Comparison of ENCODE assay signal across 8 cellular contexts in the genomic region with DNA sequence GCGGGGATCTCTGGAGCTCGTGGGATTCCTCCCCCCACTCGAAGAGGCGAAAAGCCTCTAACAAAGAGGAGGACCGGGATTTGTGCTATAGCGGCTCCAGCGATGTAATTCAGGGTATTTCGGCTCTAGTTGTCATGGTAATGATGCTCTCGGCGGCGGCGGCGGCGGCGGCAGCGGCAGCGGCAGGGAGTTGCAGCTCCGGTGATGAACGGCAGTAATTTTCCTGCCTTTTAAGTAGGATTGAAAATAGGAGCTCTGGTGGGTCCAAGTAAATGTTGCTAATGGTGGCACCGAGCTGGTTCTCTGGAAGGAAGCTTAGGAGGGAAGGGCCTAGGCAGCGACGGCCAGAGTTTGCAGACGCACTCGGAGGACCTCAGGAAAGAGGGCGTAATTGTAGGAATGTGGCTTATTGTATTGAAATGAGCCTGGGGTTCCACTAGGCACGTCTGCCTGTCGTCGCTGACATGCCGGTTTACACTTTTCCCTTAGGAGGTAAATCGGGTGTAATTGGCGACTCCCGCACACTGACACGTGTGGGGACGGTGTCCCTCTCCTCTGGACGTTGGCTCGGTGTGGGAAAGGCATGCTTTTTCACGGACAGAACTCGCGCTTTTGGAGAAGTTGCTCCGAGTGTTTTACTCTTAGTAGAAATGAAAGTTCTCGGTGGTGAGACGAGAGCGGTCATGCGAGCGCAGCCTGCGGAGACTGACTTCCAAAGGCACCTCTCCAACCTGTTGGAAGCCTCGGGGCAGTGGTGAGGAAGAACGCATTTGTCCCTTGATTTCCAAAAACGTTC. TPM values are rescaled to one million over a fixed set of nuclear protein-coding genes. Genes with fewer than 3 reads are reported as not detected.
DNase-seq lines count a peak whose midpoint lies in the region; ATAC-seq and TF ChIP-seq lines count a peak whose summit lies in the region.

No MANE protein-coding gene starts in this region.

- TF ChIP-seq RAD21 in liver (IDR thresholded peaks at IDR 0.05) = no peak

- TF ChIP-seq CTCF in choroid plexus epithelial cell (conservative IDR thresholded peaks at IDR 0.05; ENCODE audit: low read depth, low read length) (no peak), liver (IDR thresholded peaks at IDR 0.05; ENCODE audit: low read depth, low read length, missing input control) (no peak)

- H3K36me3 ChIP-seq in MG63 = no peaks in the 10 kb centered on the region
- no peaks in the 10 kb centered on the region for H3K36me3 ChIP-seq in liver (ENCODE audit: control insufficient read depth in 4 of 4, insufficient read depth in 3 of 4, low read depth in 1 of 4, low read length in 3 of 4)

- H3K9me3 ChIP-seq in MG63 (no peaks in the 10 kb centered on the region), liver (ENCODE audit: control insufficient read depth in 4 of 4, low read length in 3 of 4) (no peaks in the 10 kb centered on the region)

- 1% methylated on average over 49 of the region's 49 CpGs for whole genome bisulfite sequencing in liver

- H3K4me3 ChIP-seq in MG63 = peak overlapping the region; percentile 87
- peak overlapping the region; percentile 89 for H3K4me3 ChIP-seq in choroid plexus epithelial cell (ENCODE audit: low read depth, low read length)
- H3K4me3 ChIP-seq in liver (ENCODE audit: low read depth in 1 of 3, low read length in 3 of 3) = peak overlapping the region; percentile 59 to 90 (median 82)

- peaks cover 6% of the 10 kb centered on the region for H3K27me3 ChIP-seq in MG63
- peaks cover 0 to 10% (median 3%) of the 10 kb centered on the region in 4 donors for H3K27me3 ChIP-seq in liver (ENCODE audit: control insufficient read depth in 4 of 4, insufficient read depth in 4 of 4, low read length in 3 of 4)

- H3K27ac ChIP-seq in liver (ENCODE audit: low read depth in 1 of 2, low read length in 2 of 2) = peak overlapping the region in 1 of 2 donors; percentile 99

- ATAC-seq in GM19463 (IDR thresholded peaks at IDR 0.05; ENCODE audit: unreplicated experiment) = no peak
- no peak for ATAC-seq in HG02798 (IDR thresholded peaks at IDR 0.05; ENCODE audit: poor library complexity, unreplicated experiment)

- DNase-seq in ELR (ENCODE audit: low read depth) (peak; percentile 68), MG63 (peak; percentile 29), UCSD-AML1 (lab: John Stamatoyannopoulos, UW; ENCODE audit: unreplicated experiment) (peak; percentile 52), choroid plexus epithelial cell (ENCODE audit: low read depth) (peak; percentile 64)
- peak; percentile 46 for DNase-seq in stimulated activated CD4-positive, alpha-beta T cell treated with anti-CD3 and anti-CD28 coated beads, Interleukin-4, amount 100 ng/mL, for 48 hours (ENCODE audit: low read depth in 2 of 2)

- peaks cover 12 to 52% (median 34%) of the 10 kb centered on the region in 4 donors for H3K4me1 ChIP-seq in liver (ENCODE audit: control insufficient read depth in 4 of 4, insufficient read depth in 4 of 4, low read length in 3 of 4)

- H3K9ac ChIP-seq in liver (ENCODE audit: low read depth in 1 of 2, low read length in 2 of 2) = peak overlapping the region; percentile 61 to 79

TF ChIP-seq in liver, 16 proteins besides CTCF, POLR2A, EP300 and RAD21:
- TF ChIP-seq, protein P1, sequence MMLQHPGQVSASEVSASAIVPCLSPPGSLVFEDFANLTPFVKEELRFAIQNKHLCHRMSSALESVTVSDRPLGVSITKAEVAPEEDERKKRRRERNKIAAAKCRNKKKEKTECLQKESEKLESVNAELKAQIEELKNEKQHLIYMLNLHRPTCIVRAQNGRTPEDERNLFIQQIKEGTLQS (IDR thresholded peaks at IDR 0.05) = no peak
- TF ChIP-seq FOXA1 (IDR thresholded peaks at IDR 0.05) (no peak), FOXA2 (IDR thresholded peaks at IDR 0.05) (no peak), TAF1 (conservative IDR thresholded peaks at IDR 0.05) (no peak), HNF4A (conservative IDR thresholded peaks at IDR 0.05) (no peak), RXRA (IDR thresholded peaks at IDR 0.05) (no peak), ZBTB33 (IDR thresholded peaks at IDR 0.05) (no peak), EGR1 (IDR thresholded peaks at IDR 0.05; ENCODE audit: low read depth in 2 of 2) (no peak), GABPA (IDR thresholded peaks at IDR 0.05 in 1 of 2, conservative IDR thresholded peaks at IDR 0.05 in 1 of 2) (no peak), YY1 (IDR thresholded peaks at IDR 0.05) (no peak), HNF4G (IDR thresholded peaks at IDR 0.05) (no peak), REST (IDR thresholded peaks at IDR 0.05) (no peak), JUND (IDR thresholded peaks at IDR 0.05) (no peak), SP1 (IDR thresholded peaks at IDR 0.05) (no peak)
- TF ChIP-seq, protein P2, sequence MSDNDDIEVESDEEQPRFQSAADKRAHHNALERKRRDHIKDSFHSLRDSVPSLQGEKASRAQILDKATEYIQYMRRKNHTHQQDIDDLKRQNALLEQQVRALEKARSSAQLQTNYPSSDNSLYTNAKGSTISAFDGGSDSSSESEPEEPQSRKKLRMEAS (IDR thresholded peaks at IDR 0.05) = no peak

RNA-seq across cellular contexts. Expression of gene NR4A3, which starts 1.1 kb away (rescaled TPM):
- not detected in 2 replicates for total RNA-seq in MG63 (2014; rRNA removed; shearing (Covaris generic); ENCODE audit: low replicate concordance)
- total RNA-seq in liver = under 1 TPM; 0.08 to 0.09 TPM
- polyA plus RNA-seq in liver = under 1 TPM; 0.02 to 0.14 TPM
